17 cellular contexts compared by ENCODE assay signal in genomic region chr4:16686195-16686594, GRCh38.
DNase-seq lines count a peak whose midpoint lies in the region; ATAC-seq and TF ChIP-seq lines count a peak whose summit lies in the region.
"Had no signal": no experiment of that assay in that cellular context is flagged by ENCODE, and none has a peak within 500 bp of the region (broad histone marks: within the 10 kb centered on the region; RNA-seq: fewer than 3 reads in every experiment).

No MANE protein-coding gene starts in this region.

- no peak overlapping the region for H2AFZ ChIP-seq in PC-3 (ENCODE audit: low read length)

- intact Hi-C loops in PC-3 (cut with micrococcal nuclease): no loop called here

- no peaks in the 10 kb centered on the region for H4K20me1 ChIP-seq in PC-3 (ENCODE audit: low read length)

- BruUV-seq in PC-3 (replicated peaks; lab: Mats Ljungman, UMichigan): no TSS peak

- H3K36me3 ChIP-seq in PC-3 (ENCODE audit: low read depth, low read length): no peaks in the 10 kb centered on the region

- POLR2A ChIA-PET in PC-3 (lab: Charles Lee; ENCODE audit: unreplicated experiment): no interaction called here

- no peaks in the 10 kb centered on the region for H3K79me2 ChIP-seq in PC-3 (ENCODE audit: low read length)

- no peak overlapping the region for H3K4me3 ChIP-seq in PC-3 (ENCODE audit: low read length)
- H3K4me3 ChIP-seq: lung had no signal

- no peak overlapping the region for H3K27ac ChIP-seq in PC-3 (ENCODE audit: low read length)
- H3K27ac ChIP-seq: C4-2B had no signal

- H3K9ac ChIP-seq in PC-3 (ENCODE audit: low read length): no peak overlapping the region

- peaks cover 23% of the 10 kb centered on the region for H3K27me3 ChIP-seq in PC-3 (ENCODE audit: low read length)

- ATAC-seq in PC-3 (no peak), omental fat pad (ENCODE audit: low FRiP score) (peak; percentile 73), GM21528 (IDR thresholded peaks at IDR 0.05; ENCODE audit: low FRiP score, unreplicated experiment) (no peak)
- ATAC-seq: activated CD4-positive, CD25-positive, alpha-beta regulatory T cell treated with anti-CD3 and anti-CD28 coated beads, Interleukin-2, amount 50 U/mL, for 24 hours; stimulated activated naive CD8-positive, alpha-beta T cell treated with anti-CD3 and anti-CD28 coated beads, Interleukin-15, Interleukin-2, amounts not matched to agents 100 U/mL and 50 U/mL, for 24 hours had no signal

- H3K9me2 ChIP-seq in PC-3 (replicated peaks; ENCODE audit: low read length): no peaks in the 10 kb centered on the region

- CTCF ChIA-PET in PC-3 (lab: Charles Lee): no interaction called here

- H3K4me1 ChIP-seq in PC-3 (ENCODE audit: insufficient read depth, low read length): peaks cover 10% of the 10 kb centered on the region

- no peak overlapping the region for H3K4me2 ChIP-seq in PC-3 (ENCODE audit: low read length)

- no peaks in the 10 kb centered on the region for H3K9me3 ChIP-seq in PC-3 (ENCODE audit: low read length)

- H3F3A ChIP-seq in PC-3 (ENCODE audit: low read length, unreplicated experiment): no peaks in the 10 kb centered on the region

- DNase-seq in AG20443 (ENCODE audit: low spot score) (peak; percentile 79), PC-3 (peak; percentile 42), dedifferentiated amniotic fluid mesenchymal stem cell (ENCODE audit: extremely low spot score) (peak; percentile 94), omental fat pad (ENCODE audit: low spot score) (no peak), NCI-H774 (lab: John Stamatoyannopoulos, UW) (no peak), middle frontal gyrus (ENCODE audit: extremely low spot score, low spot score) (no peak)
- no peak for DNase-seq in activated naive CD4-positive, alpha-beta T cell (lab: John Stamatoyannopoulos, UW)
- DNase-seq: endodermal cell; GDM1; Karpas-422; NCI-H2029; posterior cingulate gyrus; stimulated activated naive CD8-positive, alpha-beta T cell treated with anti-CD3 and anti-CD28 coated beads, Interleukin-15, Interleukin-2, amounts not matched to agents 100 U/mL and 50 U/mL, for 24 hours had no signal

- TF ChIP-seq CTCF in PC-3 (conservative IDR thresholded peaks at IDR 0.05; ENCODE audit: low read depth, low read length) (no peak), omental fat pad (IDR thresholded peaks at IDR 0.05) (no peak)

Comparison
In these comparisons a context has a peak if more than half of its experiments do, and no peak if none do; other contexts are left out.
1. DNase-seq: peak in AG20443 (single experiment), PC-3 (single experiment) and dedifferentiated amniotic fluid mesenchymal stem cell (single experiment); none in omental fat pad (single experiment), NCI-H774 (single experiment), activated naive CD4-positive, alpha-beta T cell (0 of 4) and middle frontal gyrus (single experiment).